ENCODE assay signal across 13 cellular contexts in genomic region chr21:26961704-26962103, GRCh38. TPM values are rescaled to one million over a fixed set of nuclear protein-coding genes. Genes with fewer than 3 reads are reported as not detected.
DNase-seq lines count a peak whose midpoint lies in the region; ATAC-seq and TF ChIP-seq lines count a peak whose summit lies in the region.
"Had no signal": no experiment of that assay in that cellular context is flagged by ENCODE, and none has a peak within 500 bp of the region (broad histone marks: within the 10 kb centered on the region; RNA-seq: fewer than 3 reads in every experiment).

No MANE protein-coding gene starts in this region.

- H3K4me1 ChIP-seq in right cardiac atrium (ENCODE audit: control insufficient read depth, insufficient read depth, low read length) (no peaks in the 10 kb centered on the region), OCI-LY3 (ENCODE audit: low read length) (no peaks in the 10 kb centered on the region)

- no peak for TF ChIP-seq POLR2A in GM18505 (IDR thresholded peaks at IDR 0.05; ENCODE audit: borderline replicate concordance, extremely low read depth, insufficient read depth, insufficient read length)

- no peak overlapping the region for H3K27ac Mint-ChIP-seq in type B pancreatic cell
- H3K27ac Mint-ChIP-seq: activated T-helper 17 cell treated with anti-CD3 and anti-CD28 coated beads, Interleukin-2, amount 50 U/mL, for 72 hours; CD4-positive, CD25-positive, alpha-beta regulatory T cell; effector memory CD8-positive, alpha-beta T cell had no signal

- peak overlapping the region; percentile 47 for H3K4me3 Mint-ChIP-seq in type B pancreatic cell
- H3K4me3 Mint-ChIP-seq: activated T-helper 17 cell treated with anti-CD3 and anti-CD28 coated beads, Interleukin-2, amount 50 U/mL, for 72 hours; CD4-positive, CD25-positive, alpha-beta regulatory T cell; effector memory CD8-positive, alpha-beta T cell had no signal

- no peaks in the 10 kb centered on the region for H3K36me3 ChIP-seq in OCI-LY3 (replicated peaks; ENCODE audit: low read depth, low read length)

- H3K4me3 ChIP-seq in right cardiac atrium (ENCODE audit: low read length) (no peak overlapping the region), OCI-LY3 (ENCODE audit: low read length) (no peak overlapping the region), fibroblast of the aortic adventitia (ENCODE audit: low read depth, low read length) (no peak overlapping the region)

- peak in 2 of 3 donors; percentile 13 to 41 for DNase-seq in right cardiac atrium
- DNase-seq in Right ventricle myocardium superior = no peak
- no peak for DNase-seq in fibroblast of the aortic adventitia (ENCODE audit: low read depth)
- no peak for DNase-seq in type B pancreatic cell (ENCODE audit: extremely low spot score, unreplicated experiment)
- no peak for DNase-seq in activated CD4-positive, alpha-beta T cell treated with anti-CD3 and anti-CD28 coated beads for 1 hour
- DNase-seq in NCI-H1105 (lab: John Stamatoyannopoulos, UW) = no peak
- DNase-seq: CD4-positive, CD25-positive, alpha-beta regulatory T cell; effector memory CD8-positive, alpha-beta T cell; NCI-H2227 treated with DMSO at 0.1 percent for 48 hours; T-helper 9 cell had no signal

- H3K27ac ChIP-seq in right cardiac atrium (ENCODE audit: low read length) = no peak overlapping the region
- H3K27ac ChIP-seq in OCI-LY3 (ENCODE audit: low read length) = no peak overlapping the region

- H4K20me1 ChIP-seq in OCI-LY3 (ENCODE audit: insufficient read depth, low read length) = no peaks in the 10 kb centered on the region

- H3K27me3 ChIP-seq in right cardiac atrium (ENCODE audit: control insufficient read depth, insufficient read depth) = no peaks in the 10 kb centered on the region
- H3K27me3 ChIP-seq in OCI-LY3 (ENCODE audit: low read depth, low read length) = no peaks in the 10 kb centered on the region

- no peak overlapping the region for H3K4me2 ChIP-seq in OCI-LY3 (ENCODE audit: low read length)

- no peak overlapping the region for H3K9ac ChIP-seq in OCI-LY3 (ENCODE audit: low read length)

- peaks cover 42% of the 10 kb centered on the region for H3K27me3 Mint-ChIP-seq in type B pancreatic cell
- H3K27me3 Mint-ChIP-seq: CD4-positive, CD25-positive, alpha-beta regulatory T cell had no signal

- H3K9me3 ChIP-seq in right cardiac atrium (ENCODE audit: control insufficient read depth, low read length) (no peaks in the 10 kb centered on the region), OCI-LY3 (ENCODE audit: insufficient read depth, low read length) (no peaks in the 10 kb centered on the region)

- no peak for ATAC-seq in right cardiac atrium
- no peak for ATAC-seq in Right ventricle myocardium superior (ENCODE audit: poor library complexity)
- ATAC-seq in GM18505 (IDR thresholded peaks at IDR 0.05; ENCODE audit: unreplicated experiment) = no peak
- ATAC-seq: activated T-helper 17 cell treated with anti-CD3 and anti-CD28 coated beads, Interleukin-2, amount 50 U/mL, for 72 hours; effector memory CD8-positive, alpha-beta T cell had no signal

- 51% methylated on average over 4 of the region's 4 CpGs for WGBS in right cardiac atrium

- no peaks in the 10 kb centered on the region for H3K9me3 Mint-ChIP-seq in type B pancreatic cell
- H3K9me3 Mint-ChIP-seq: activated T-helper 17 cell treated with anti-CD3 and anti-CD28 coated beads, Interleukin-2, amount 50 U/mL, for 72 hours had no signal

- peak; percentile 32 for TF ChIP-seq CTCF in OCI-LY3 (IDR thresholded peaks at IDR 0.05; ENCODE audit: low read depth, low read length)
- peak; percentile 35 for TF ChIP-seq CTCF in fibroblast of the aortic adventitia (IDR thresholded peaks at IDR 0.05; ENCODE audit: insufficient read depth, low read length)
- peak; percentile 55 for TF ChIP-seq CTCF in type B pancreatic cell (conservative IDR thresholded peaks at IDR 0.05)

- 0 out of 2 replicates have a peak overlapping the region, but pooled peaks have one; percentile 46 for H2AFZ ChIP-seq in OCI-LY3 (ENCODE audit: low read depth, low read length)

- no peaks in the 10 kb centered on the region for H3K79me2 ChIP-seq in OCI-LY3 (ENCODE audit: low read length)

- H3K36me3 Mint-ChIP-seq in type B pancreatic cell = peaks cover 6% of the 10 kb centered on the region
- H3K36me3 Mint-ChIP-seq: CD4-positive, CD25-positive, alpha-beta regulatory T cell had no signal

- intact Hi-C loops in right cardiac atrium (cut with DNase I) = no loop called here
- intact Hi-C loops in Right ventricle myocardium superior (cut with DNase I) = no loop called here

- peaks cover 14% of the 10 kb centered on the region for H3K4me1 Mint-ChIP-seq in type B pancreatic cell (ENCODE audit: unreplicated experiment)
- H3K4me1 Mint-ChIP-seq: activated T-helper 17 cell treated with anti-CD3 and anti-CD28 coated beads, Interleukin-2, amount 50 U/mL, for 72 hours; CD4-positive, CD25-positive, alpha-beta regulatory T cell had no signal

RNA-seq across cellular contexts. Expression of gene ADAMTS5, which starts 5.2 kb away (rescaled TPM):
- total RNA-seq in right cardiac atrium = 1 to 10 TPM; 2.1 to 4.8 (median 3.0) TPM
- 1.3 TPM for polyA plus RNA-seq in right cardiac atrium
- total RNA-seq in Right ventricle myocardium superior = 4.0 TPM
- total RNA-seq in fibroblast of the aortic adventitia (ENCODE audit: low replicate concordance) = 4.6 and 24.0 TPM in 2 replicates
- total RNA-seq in type B pancreatic cell (ENCODE audit: low replicate concordance) = 5.8 and 8.1 TPM in 2 replicates
- total RNA-seq: activated T-helper 17 cell treated with anti-CD3 and anti-CD28 coated beads, Interleukin-2, amount 50 U/mL, for 72 hours; CD4-positive, CD25-positive, alpha-beta regulatory T cell had no signal
- polyA plus RNA-seq: CD4-positive, CD25-positive, alpha-beta regulatory T cell had no signal

Comparison
In these comparisons a context has a peak if more than half of its experiments do, and no peak if none do; other contexts are left out.
1. DNase-seq: peak in right cardiac atrium (2 of 3); none in Right ventricle myocardium superior (single experiment), fibroblast of the aortic adventitia (single experiment), type B pancreatic cell (single experiment), activated CD4-positive, alpha-beta T cell treated with anti-CD3 and anti-CD28 coated beads for 1 hour (single experiment) and NCI-H1105 (single experiment).
2. Peak in every context shown above with its lines, with median percentiles within 50 percentile points of each other: CTCF ChIP-seq.